Comparison of ENCODE assay signal across 8 cellular contexts in the genomic region with DNA sequence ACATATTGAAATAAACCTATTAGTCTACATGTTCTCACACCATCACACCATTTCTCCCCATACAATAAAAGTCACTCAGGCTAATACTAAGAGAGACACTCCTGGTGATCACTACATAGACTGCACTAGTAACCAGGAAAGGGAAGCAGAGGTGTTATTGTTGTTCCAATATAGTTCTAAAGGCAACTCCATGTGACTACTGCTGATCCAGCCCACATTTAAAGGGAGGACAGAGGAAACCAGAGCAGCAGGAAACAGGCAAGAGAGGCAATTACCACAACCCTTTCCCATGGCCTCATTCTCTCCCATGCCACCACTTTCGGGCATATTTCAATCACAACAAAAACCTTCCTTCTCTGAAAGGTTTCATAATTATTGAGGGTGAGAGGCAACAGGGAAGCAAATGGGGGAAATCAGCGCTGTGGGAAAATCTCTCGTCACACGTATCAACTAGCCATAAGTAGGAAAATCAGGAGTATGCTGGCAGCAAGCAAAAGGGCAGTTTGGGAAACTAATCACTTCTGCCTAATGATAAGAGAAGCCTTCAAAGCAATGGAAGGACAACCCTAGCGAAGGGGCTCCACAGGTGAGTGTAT. TPM values are rescaled to one million over a fixed set of nuclear protein-coding genes. Genes with fewer than 3 reads are reported as not detected.
DNase-seq lines count a peak whose midpoint lies in the region; ATAC-seq lines count a peak whose summit lies in the region.

No MANE protein-coding gene starts in this region.

- H3K9ac ChIP-seq in BLaER1, result peak overlapping the region; percentile 91
- peak overlapping the region; percentile 27 for H3K9ac ChIP-seq in HUES6 (ENCODE audit: low read length)

- H3K36me3 Mint-ChIP-seq in activated naive CD8-positive, alpha-beta T cell treated with anti-CD3 and anti-CD28 coated beads for 36 hours, result peaks cover 16% of the 10 kb centered on the region

- H3K27me3 ChIP-seq in BLaER1, result no peaks in the 10 kb centered on the region; the same call in 1 of the 2 replicates
- H3K27me3 ChIP-seq in HUES6 (ENCODE audit: control insufficient read depth, insufficient read depth, low read length), result no peaks in the 10 kb centered on the region

- H3K9me3 Mint-ChIP-seq in activated naive CD8-positive, alpha-beta T cell treated with anti-CD3 and anti-CD28 coated beads for 36 hours, result no peaks in the 10 kb centered on the region

- H4K20me1 ChIP-seq in BLaER1, result peaks cover 64% of the 10 kb centered on the region

- H3K4me3 Mint-ChIP-seq in activated naive CD8-positive, alpha-beta T cell treated with anti-CD3 and anti-CD28 coated beads for 36 hours, result peak overlapping the region; percentile 95

- peak overlapping the region; percentile 51 for H3K27ac Mint-ChIP-seq in activated naive CD8-positive, alpha-beta T cell treated with anti-CD3 and anti-CD28 coated beads for 36 hours

- H3K9me3 ChIP-seq in BLaER1, result peaks cover 10% of the 10 kb centered on the region
- no peaks in the 10 kb centered on the region for H3K9me3 ChIP-seq in HUES6 (ENCODE audit: control insufficient read depth, insufficient read depth, low read depth, low read length)

- H3K4me2 ChIP-seq in BLaER1, result peak overlapping the region; percentile 90

- H3K4me1 ChIP-seq in BLaER1, result peaks cover 31% of the 10 kb centered on the region
- peaks cover 17% of the 10 kb centered on the region for H3K4me1 ChIP-seq in HUES6 (ENCODE audit: control insufficient read depth, insufficient read depth, low read length)

- peaks cover 27% of the 10 kb centered on the region for H3K4me1 Mint-ChIP-seq in activated naive CD8-positive, alpha-beta T cell treated with anti-CD3 and anti-CD28 coated beads for 36 hours

- no peaks in the 10 kb centered on the region for H3K27me3 Mint-ChIP-seq in activated naive CD8-positive, alpha-beta T cell treated with anti-CD3 and anti-CD28 coated beads for 36 hours

- H3K36me3 ChIP-seq in BLaER1, result peaks cover 32% of the 10 kb centered on the region
- H3K36me3 ChIP-seq in HUES6 (ENCODE audit: control insufficient read depth, insufficient read depth, low read length), result peaks cover 15% of the 10 kb centered on the region

- ATAC-seq in left colon, result peak; percentile 63
- ATAC-seq in HG02970 (IDR thresholded peaks at IDR 0.05; ENCODE audit: low FRiP score, unreplicated experiment), result no peak

- H3K4me3 ChIP-seq in BLaER1 (peak overlapping the region; percentile 87), HUES6 (ENCODE audit: low read depth, low read length) (peak overlapping the region; percentile 73)

- peak overlapping the region; percentile 97; the same call in 1 of the 2 replicates for H3K27ac ChIP-seq in BLaER1
- no peak overlapping the region for H3K27ac ChIP-seq in HUES6 (ENCODE audit: low read depth, low read length)

- no peak for DNase-seq in activated naive CD8-positive, alpha-beta T cell treated with anti-CD3 and anti-CD28 coated beads for 36 hours
- DNase-seq in left colon, result peak; percentile 21 to 39
- DNase-seq in NCI-H226, result no peak
- DNase-seq in stimulated activated CD4-positive, alpha-beta T cell treated with anti-CD3 and anti-CD28 coated beads, Interleukin-2, amount 100 ng/mL, for 48 hours, result no peak
- no peak for DNase-seq in stimulated activated CD4-positive, alpha-beta T cell treated with anti-CD3 and anti-CD28 coated beads, Interleukin-4, amount 100 ng/mL, for 24 hours

- intact Hi-C loops in left colon (cut with DNase I, micrococcal nuclease), result no loop called here

RNA-seq across cellular contexts. Expression of gene UBAP2, which starts 1.8 kb away (rescaled TPM):
- 10 to 100 TPM; 51.5 to 54.4 TPM for total RNA-seq in activated naive CD8-positive, alpha-beta T cell treated with anti-CD3 and anti-CD28 coated beads for 36 hours
- total RNA-seq in left colon, result 10 to 100 TPM; 26.6 to 33.3 TPM

Comparison
In these comparisons a context has a peak if more than half of its experiments do, and no peak if none do; other contexts are left out.
1. DNase-seq: peak in left colon (2 of 2); none in activated naive CD8-positive, alpha-beta T cell treated with anti-CD3 and anti-CD28 coated beads for 36 hours (single experiment), NCI-H226 (single experiment), stimulated activated CD4-positive, alpha-beta T cell treated with anti-CD3 and anti-CD28 coated beads, Interleukin-2, amount 100 ng/mL, for 48 hours (0 of 2) and stimulated activated CD4-positive, alpha-beta T cell treated with anti-CD3 and anti-CD28 coated beads, Interleukin-4, amount 100 ng/mL, for 24 hours (single experiment).